In genomic region chr12:79552186-79552585, GRCh38 we compare ENCODE assay signal across 1 cellular context.
TF ChIP-seq lines count a peak whose summit lies in the region.

No MANE protein-coding gene starts in this region.

TF ChIP-seq in H1, 55 proteins besides CTCF, POLR2A, EP300 and RAD21 (continued from another document):
- TF ChIP-seq SIRT6 (IDR thresholded peaks at IDR 0.05; ENCODE audit: low read length), result no peak
